ENCODE assay signal across 8 cellular contexts in the genomic region with DNA sequence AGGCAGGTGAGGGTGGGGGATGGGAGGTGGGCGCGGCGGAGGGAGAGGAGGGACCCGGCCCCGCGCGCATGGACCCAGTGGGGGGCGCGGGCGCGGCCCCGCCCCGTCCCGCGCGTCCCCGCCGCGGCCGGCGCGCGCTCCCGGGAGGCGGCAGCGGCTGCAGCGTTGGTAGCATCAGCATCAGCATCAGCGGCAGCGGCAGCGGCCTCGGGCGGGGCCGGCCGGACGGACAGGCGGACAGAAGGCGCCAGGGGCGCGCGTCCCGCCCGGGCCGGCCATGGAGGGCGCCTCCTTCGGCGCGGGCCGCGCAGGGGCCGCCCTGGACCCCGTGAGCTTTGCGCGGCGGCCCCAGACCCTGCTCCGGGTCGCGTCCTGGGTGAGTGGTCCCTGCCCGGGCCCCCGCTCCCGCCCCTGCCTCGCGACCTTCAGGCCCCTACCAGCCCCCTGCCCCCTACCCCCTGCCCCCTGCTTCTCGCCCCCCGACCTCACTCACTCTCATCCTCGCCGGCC. TPM values are rescaled to one million over a fixed set of nuclear protein-coding genes. Genes with fewer than 3 reads are reported as not detected.
DNase-seq lines count a peak whose midpoint lies in the region; ATAC-seq and TF ChIP-seq lines count a peak whose summit lies in the region.

A gene with protein sequence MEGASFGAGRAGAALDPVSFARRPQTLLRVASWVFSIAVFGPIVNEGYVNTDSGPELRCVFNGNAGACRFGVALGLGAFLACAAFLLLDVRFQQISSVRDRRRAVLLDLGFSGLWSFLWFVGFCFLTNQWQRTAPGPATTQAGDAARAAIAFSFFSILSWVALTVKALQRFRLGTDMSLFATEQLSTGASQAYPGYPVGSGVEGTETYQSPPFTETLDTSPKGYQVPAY (plus strand): TSS at position 145 of the 510 bp plus-strand sequence. CDS start 133 bp downstream, at position 278.

- H3K27ac ChIP-seq in CD4-positive, alpha-beta T cell (ENCODE audit: low read depth, low read length) = no peak within 1 kb of the TSS
- no peak within 1 kb of the TSS; the same call in 1 of the 2 replicates for H3K27ac ChIP-seq in HEK293 (ENCODE audit: extremely low read depth, low read depth, low read length)

- peak within 1 kb of the TSS; percentile 45 for H3K4me3 ChIP-seq in HEK293 (ENCODE audit: low read depth, low read length)

- peak within 1 kb of the TSS; percentile 79 for H3K27ac Mint-ChIP-seq in CD4-positive, alpha-beta T cell
- H3K27ac Mint-ChIP-seq in brain = peak within 1 kb of the TSS in 4 of 5 experiments; percentile 41 to 79 (median 62)
- peak within 1 kb of the TSS in 4 of 10 donors; percentile 22 to 91 (median 76) for H3K27ac Mint-ChIP-seq in naive thymus-derived CD8-positive, alpha-beta T cell

- H3K9me3 Mint-ChIP-seq in CD4-positive, alpha-beta T cell = no peaks in the 10 kb centered on the region
- H3K9me3 Mint-ChIP-seq in brain = peaks cover 0 to 2% (median 2%) of the 10 kb centered on the region in 5 experiments
- H3K9me3 Mint-ChIP-seq in naive thymus-derived CD8-positive, alpha-beta T cell = no peaks in the 10 kb centered on the region

- H3K4me3 Mint-ChIP-seq in CD4-positive, alpha-beta T cell = peak within 1 kb of the TSS; percentile 81
- peak within 1 kb of the TSS; percentile 74 to 86 (median 82) for H3K4me3 Mint-ChIP-seq in brain
- peak within 1 kb of the TSS; percentile 44 to 84 (median 76) for H3K4me3 Mint-ChIP-seq in naive thymus-derived CD8-positive, alpha-beta T cell

- peaks cover 26% of the 10 kb centered on the region for H3K27me3 Mint-ChIP-seq in CD4-positive, alpha-beta T cell
- peaks cover 35% of the 10 kb centered on the region for H3K27me3 Mint-ChIP-seq in brain
- peaks cover 2 to 30% (median 13%) of the 10 kb centered on the region in 5 donors for H3K27me3 Mint-ChIP-seq in naive thymus-derived CD8-positive, alpha-beta T cell

- peaks cover 16% of the 10 kb centered on the region for H3K36me3 Mint-ChIP-seq in CD4-positive, alpha-beta T cell (ENCODE audit: low read depth)
- H3K36me3 Mint-ChIP-seq in brain = peaks cover 7% of the 10 kb centered on the region
- peaks cover 0 to 18% (median 7%) of the 10 kb centered on the region in 3 donors for H3K36me3 Mint-ChIP-seq in naive thymus-derived CD8-positive, alpha-beta T cell

- no peak for ATAC-seq in CD4-positive, alpha-beta T cell (ENCODE audit: poor library complexity)
- no peak for ATAC-seq in naive thymus-derived CD8-positive, alpha-beta T cell
- no peak for ATAC-seq in GM19351 (IDR thresholded peaks at IDR 0.05; ENCODE audit: unreplicated experiment)
- ATAC-seq in HG03025 (IDR thresholded peaks at IDR 0.05; ENCODE audit: low FRiP score, unreplicated experiment) = no peak
- no peak for ATAC-seq in GM19467 (IDR thresholded peaks at IDR 0.05; ENCODE audit: unreplicated experiment)

- POLR2A ChIA-PET in CD4-positive, alpha-beta T cell (lab: Charles Lee) = interaction anchor here (1.3 to 5.1 kb wide), 4 partner anchors 18 to 165 kb away, joined by 4 to 55 read pairs (median 24); a partner anchor contains a TSS
- POLR2A ChIA-PET in HEK293 (lab: Yijun Ruan, JAX) = interaction anchor here (1.5 to 6.3 kb wide), 4 partner anchors 18 to 165 kb away, joined by 6 to 46 read pairs (median 10); a partner anchor contains a TSS
- POLR2A ChIA-PET in naive thymus-derived CD8-positive, alpha-beta T cell (lab: Charles Lee) = interaction anchor here (0.5 to 5.9 kb wide), 4 partner anchors 19 to 536 kb away, joined by 6 to 47 read pairs (median 14); a partner anchor contains a TSS

- DNase-seq in CD4-positive, alpha-beta T cell = no peak
- DNase-seq in naive thymus-derived CD8-positive, alpha-beta T cell = no peak
- no peak for DNase-seq in hepatic stellate cell (ENCODE audit: low spot score)

- no peaks in the 10 kb centered on the region for H3K9me3 ChIP-seq in CD4-positive, alpha-beta T cell (ENCODE audit: control insufficient read depth, low read length)
- H3K9me3 ChIP-seq in HEK293 (ENCODE audit: control insufficient read depth, insufficient read depth, low read depth, low read length) = no peaks in the 10 kb centered on the region

- CTCF ChIA-PET in CD4-positive, alpha-beta T cell (lab: Charles Lee) = interaction anchor here (0.6 to 3.2 kb wide), 2 partner anchors 14 to 269 kb away, joined by 4 to 17 read pairs; no protein-coding TSS in a partner anchor
- CTCF ChIA-PET in HEK293 (lab: Yijun Ruan, JAX) = interaction anchor here (0.6 to 1.6 kb wide), 2 partner anchors 14 to 131 kb away, joined by 3 to 8 read pairs; no protein-coding TSS in a partner anchor

- H3K4me1 ChIP-seq in HEK293 (ENCODE audit: control insufficient read depth, insufficient read depth, low read length) = peaks cover 6% of the 10 kb centered on the region

- peaks cover 0 to 22% of the 10 kb centered on the region in 2 experiments; a peak in 1 of 3 replicates for H3K36me3 ChIP-seq in HEK293 (ENCODE audit: control insufficient read depth in 2 of 2, insufficient read depth in 1 of 2, low read length in 2 of 2)

- H3K4me1 Mint-ChIP-seq in CD4-positive, alpha-beta T cell (ENCODE audit: low read depth) = peaks cover 32% of the 10 kb centered on the region
- H3K4me1 Mint-ChIP-seq in brain = peaks cover 35% of the 10 kb centered on the region
- H3K4me1 Mint-ChIP-seq in naive thymus-derived CD8-positive, alpha-beta T cell = peaks cover 4 to 32% (median 23%) of the 10 kb centered on the region in 4 donors

- TF ChIP-seq CTCF in CD4-positive, alpha-beta T cell (IDR thresholded peaks at IDR 0.05) = no peak
- TF ChIP-seq CTCF in HEK293 (tag by site-specific recombination; IDR thresholded peaks at IDR 0.05) = no peak
- TF ChIP-seq CTCF in brain (conservative IDR thresholded peaks at IDR 0.05) = no peak

- intact Hi-C loops in CD4-positive, alpha-beta T cell (cut with DNase I, micrococcal nuclease) = loop anchor here in 1 of 2 experiments (5.0 kb wide), 1 partner anchor 48 kb away; a partner anchor contains a TSS

- H3K27me3 ChIP-seq in CD4-positive, alpha-beta T cell (ENCODE audit: control insufficient read depth, insufficient read depth, low read length) = peaks cover 13% of the 10 kb centered on the region

TF ChIP-seq in HEK293, 187 proteins besides CTCF, POLR2A, EP300 and RAD21:
- no peak for TF ChIP-seq ZNF555 (tag by site-specific recombination; conservative IDR thresholded peaks at IDR 0.05)
- TF ChIP-seq, protein P1, sequence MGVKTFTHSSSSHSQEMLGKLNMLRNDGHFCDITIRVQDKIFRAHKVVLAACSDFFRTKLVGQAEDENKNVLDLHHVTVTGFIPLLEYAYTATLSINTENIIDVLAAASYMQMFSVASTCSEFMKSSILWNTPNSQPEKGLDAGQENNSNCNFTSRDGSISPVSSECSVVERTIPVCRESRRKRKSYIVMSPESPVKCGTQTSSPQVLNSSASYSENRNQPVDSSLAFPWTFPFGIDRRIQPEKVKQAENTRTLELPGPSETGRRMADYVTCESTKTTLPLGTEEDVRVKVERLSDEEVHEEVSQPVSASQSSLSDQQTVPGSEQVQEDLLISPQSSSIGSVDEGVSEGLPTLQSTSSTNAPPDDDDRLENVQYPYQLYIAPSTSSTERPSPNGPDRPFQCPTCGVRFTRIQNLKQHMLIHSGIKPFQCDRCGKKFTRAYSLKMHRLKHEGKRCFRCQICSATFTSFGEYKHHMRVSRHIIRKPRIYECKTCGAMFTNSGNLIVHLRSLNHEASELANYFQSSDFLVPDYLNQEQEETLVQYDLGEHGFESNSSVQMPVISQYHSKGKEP (tag by site-specific recombination; IDR thresholded peaks at IDR 0.05) = 0 out of 2 replicates have a peak, but pooled peaks have one; percentile 33
TF ChIP-seq in HEK293: peak in this region for 1.

RNA-seq across cellular contexts. Expression of the gene that starts here (rescaled TPM):
- total RNA-seq in CD4-positive, alpha-beta T cell = 1 to 10 TPM; 3.8 to 3.9 TPM
- 59.3 TPM for polyA plus RNA-seq in brain (ENCODE audit: insufficient read depth, low read depth, low replicate concordance)
- under 1 TPM; 0.60 to 0.77 TPM for total RNA-seq in naive thymus-derived CD8-positive, alpha-beta T cell
- 1 to 10 TPM in 1 of 3 donors, under 1 TPM in 1, not detected in 1; 0.77 to 1.1 TPM for polyA plus RNA-seq in naive thymus-derived CD8-positive, alpha-beta T cell

Comparison
In these comparisons a context has a peak if more than half of its experiments do, and no peak if none do; other contexts are left out.
1. RNA of the gene that starts here (polyA plus RNA-seq): 59.3 TPM in brain (single experiment); 0.77 to 1.1 TPM in naive thymus-derived CD8-positive, alpha-beta T cell; every median in the first group is over 10 times any median in the second.
2. Peak in every context shown above with its lines, with median percentiles within 50 percentile points of each other: H3K4me3 Mint-ChIP-seq.